25 cellular contexts compared by ENCODE assay signal in the genomic region with DNA sequence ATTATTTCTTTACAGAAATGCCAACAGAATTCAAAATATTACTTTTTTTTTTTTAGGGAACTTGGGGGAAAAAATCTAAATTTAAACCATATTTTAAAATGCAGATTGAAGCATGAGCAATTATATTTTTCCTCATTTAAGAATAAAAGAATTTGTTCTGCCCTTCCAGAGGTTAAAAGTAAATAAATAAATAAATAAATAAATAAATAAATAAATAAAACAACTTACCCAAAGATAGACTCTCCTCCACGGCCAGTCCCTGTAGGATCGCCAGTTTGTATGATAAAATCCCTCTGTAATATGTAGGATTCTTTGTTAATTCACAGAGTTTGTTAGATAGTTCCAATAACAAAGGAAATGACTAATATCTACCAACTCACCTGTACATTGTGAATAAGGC. TPM values are rescaled to one million over a fixed set of nuclear protein-coding genes. Genes with fewer than 3 reads are reported as not detected.
"Had no signal": no experiment of that assay in that cellular context is flagged by ENCODE, and none has a peak within 500 bp of the region (broad histone marks: within the 10 kb centered on the region; RNA-seq: fewer than 3 reads in every experiment).

No MANE protein-coding gene starts in this region.

- ATAC-seq: Panc1, PC-3 had no signal

- H3K9me3 ChIP-seq: SK-N-SH had no signal

- DNase-seq: KBM-7, MV-4-11, NCI-H1048, NCI-H1105 treated with DMSO at 0.1 percent for 48 hours, NCI-H1417 treated with DMSO at 0.1 percent for 48 hours, NCI-H187, NCI-H2029, NCI-H2081 treated with DMSO at 0.1 percent for 48 hours, NCI-H2171, NCI-H226, NCI-H446, NCI-H510A, NCI-H524 treated with DMSO at 0.1 percent for 48 hours, NCI-H69, NCI-H774, PC-3, SHP77, SK-N-SH, SW 1271 had no signal

- H3K27ac ChIP-seq: RWPE1 had no signal

RNA-seq across cellular contexts. Expression of a gene that starts 56.3 kb away (rescaled TPM):
- total RNA-seq: HT-29, LHCN-M2, MCF 10A, PC-3, SK-MEL-5 had no signal
